In the genomic region with DNA sequence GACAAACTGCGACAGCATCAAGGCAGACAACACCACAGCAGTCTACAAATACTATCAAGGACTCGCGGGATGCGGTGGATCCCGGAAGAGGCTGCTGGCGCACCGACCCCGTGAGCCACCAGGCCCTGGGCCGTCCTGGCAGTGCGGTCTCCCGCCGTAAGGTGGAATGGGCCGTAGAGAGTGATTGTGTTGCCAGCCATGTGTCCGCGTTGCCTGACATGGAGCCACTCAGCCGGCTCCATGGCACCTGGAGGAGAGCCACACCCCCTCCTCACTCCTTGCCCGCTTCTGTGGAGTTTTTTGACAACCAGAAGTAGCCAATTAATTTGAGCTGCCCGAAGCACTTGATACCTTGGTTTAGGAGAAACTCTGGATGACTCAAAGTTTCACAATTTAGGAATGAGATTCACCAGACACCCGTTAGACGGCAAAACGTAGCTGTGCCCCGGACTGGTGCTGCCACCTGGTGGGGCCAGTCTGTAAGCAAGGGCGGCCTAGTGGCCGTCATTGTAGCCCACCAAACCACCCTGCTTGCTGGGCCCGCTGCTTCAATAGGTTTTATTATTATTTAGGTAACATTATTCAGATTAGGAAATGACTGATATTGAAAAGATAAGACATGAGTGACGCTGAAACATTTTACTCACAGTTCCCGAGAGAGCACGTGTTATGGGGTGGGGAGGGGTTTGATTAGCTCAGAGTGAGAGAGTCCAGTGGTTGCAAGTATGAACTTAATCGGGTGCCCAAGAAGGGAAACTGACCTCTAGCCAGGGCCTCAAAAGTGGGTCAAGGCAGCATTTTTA, we compare ENCODE assay signal across 8 cellular contexts. TPM values are rescaled to one million over a fixed set of nuclear protein-coding genes. Genes with fewer than 3 reads are reported as not detected.
DNase-seq lines count a peak whose midpoint lies in the region; ATAC-seq, FAIRE-seq and TF ChIP-seq lines count a peak whose summit lies in the region.

No MANE protein-coding gene starts in this region.

- H3K9ac ChIP-seq in subcutaneous abdominal adipose tissue (ENCODE audit: low read length in 5 of 5), result peak overlapping the region in 4 of 5 donors; percentile 16 to 63 (median 34)

- peak; percentile 87 for TF ChIP-seq CTCF in D721Med (IDR thresholded peaks at IDR 0.05; ENCODE audit: insufficient read depth, missing control alignments)
- TF ChIP-seq CTCF in HL-60 (IDR thresholded peaks at IDR 0.05; ENCODE audit: insufficient read depth, low read length), result peak; percentile 70
- peak; percentile 95 for TF ChIP-seq CTCF in PC-9 (conservative IDR thresholded peaks at IDR 0.05)

- peak overlapping the region; percentile 43; the same call in 1 of the 2 replicates for H3K4me2 ChIP-seq in PC-9

- ATAC-seq in GM19397 (IDR thresholded peaks at IDR 0.05; ENCODE audit: unreplicated experiment), result peak; percentile 89

- POLR2A ChIA-PET in PC-9 (lab: Charles Lee; ENCODE audit: unreplicated experiment), result interaction anchor here (0.6 kb wide), 1 partner anchor 187 kb away, joined by 4 read pairs; no protein-coding TSS in a partner anchor

- intact Hi-C loops in PC-9 (cut with micrococcal nuclease; ENCODE audit: unreplicated experiment), result loop anchor here (1.0 kb wide), 3 partner anchors 151 to 396 kb away; partner anchors contain the start of gene SMPD4

- H4K20me1 ChIP-seq in PC-9 (ENCODE audit: insufficient read depth), result no peaks in the 10 kb centered on the region

- H3K27me3 ChIP-seq in HL-60 (ENCODE audit: insufficient read depth, poor library complexity, severe bottlenecking), result peaks cover 11% of the 10 kb centered on the region
- H3K27me3 ChIP-seq in PC-9 (ENCODE audit: insufficient read depth, low read depth), result peaks cover 36% of the 10 kb centered on the region
- peaks cover 11% of the 10 kb centered on the region for H3K27me3 ChIP-seq in neuron (ENCODE audit: insufficient read depth, low read length)
- H3K27me3 ChIP-seq in subcutaneous abdominal adipose tissue (ENCODE audit: control insufficient read depth in 5 of 5, insufficient read depth in 4 of 5, low read length in 5 of 5), result peaks cover 0 to 12% (median 2%) of the 10 kb centered on the region in 5 donors

- FAIRE-seq in D721Med (lab: Jason Lieb, UNC), result no peak

- H3K4me3 ChIP-seq in HL-60 (replicated peaks; ENCODE audit: insufficient read depth, low read length) (no peak overlapping the region; the same call in 1 of the 2 replicates), PC-9 (peak overlapping the region; percentile 31; the same call in 1 of the 2 replicates), neuron (ENCODE audit: low read length) (peak overlapping the region; percentile 23), subcutaneous abdominal adipose tissue (ENCODE audit: low read depth in 1 of 5, low read length in 5 of 5) (peak overlapping the region in 3 of 5 donors; percentile 22 to 27 (median 26))

- peaks cover 5% of the 10 kb centered on the region; the same call in 1 of the 2 replicates for H3K4me1 ChIP-seq in PC-9 (replicated peaks; ENCODE audit: insufficient read depth)
- no peaks in the 10 kb centered on the region for H3K4me1 ChIP-seq in neuron (ENCODE audit: insufficient read depth, low read length)
- H3K4me1 ChIP-seq in subcutaneous abdominal adipose tissue (ENCODE audit: control insufficient read depth in 5 of 5, insufficient read depth in 5 of 5, low read length in 5 of 5), result peaks cover 3 to 14% (median 7%) of the 10 kb centered on the region in 5 donors

- H3K79me2 ChIP-seq in PC-9 (ENCODE audit: low read depth), result no peaks in the 10 kb centered on the region

- H3K9me3 ChIP-seq in PC-9 (ENCODE audit: insufficient read depth, low read depth) (no peaks in the 10 kb centered on the region), neuron (ENCODE audit: low read length) (peaks cover 3% of the 10 kb centered on the region), subcutaneous abdominal adipose tissue (ENCODE audit: control insufficient read depth in 5 of 5, low read length in 5 of 5) (no peaks in the 10 kb centered on the region)

- CTCF ChIA-PET in PC-9 (lab: Charles Lee), result interaction anchor here (0.5 to 1.7 kb wide), 4 partner anchors 10 to 396 kb away, joined by 3 to 7 read pairs (median 5); partner anchors contain the start of genes IMP4 and SMPD4

- BruUV-seq in PC-9 (replicated peaks; lab: Mats Ljungman, UMichigan), result no TSS peak

- peaks cover 4% of the 10 kb centered on the region; the same call in 1 of the 2 replicates for H3F3A ChIP-seq in PC-9 (ENCODE audit: insufficient read depth, low read depth)

- DNase-seq in D721Med (ENCODE audit: insufficient read length, low spot score), result peak; percentile 39
- DNase-seq in HL-60 (ENCODE audit: low read depth in 1 of 2, low spot score in 1 of 2), result peak; percentile 49 to 61
- DNase-seq in PC-9, result peak; percentile 57 to 73
- DNase-seq in activated T-helper 1 cell treated with Interleukin-2 at 50 U/mL for 16 hours (ENCODE audit: low read depth), result peak; percentile 48
- DNase-seq in fibroblast of gingiva (ENCODE audit: low read depth), result peak; percentile 77

- H3K36me3 ChIP-seq in PC-9 (ENCODE audit: low read depth) (no peaks in the 10 kb centered on the region), neuron (ENCODE audit: insufficient read depth, low read length) (no peaks in the 10 kb centered on the region), subcutaneous abdominal adipose tissue (ENCODE audit: control insufficient read depth in 5 of 5, insufficient read depth in 5 of 5, low read length in 5 of 5) (no peaks in the 10 kb centered on the region)

- no peak overlapping the region for H3K27ac ChIP-seq in HL-60 (replicated peaks)
- H3K27ac ChIP-seq in PC-9, result no peak overlapping the region
- no peak overlapping the region for H3K27ac ChIP-seq in subcutaneous abdominal adipose tissue (ENCODE audit: low read depth, low read length)

- H2AFZ ChIP-seq in PC-9, result no peak overlapping the region
- H2AFZ ChIP-seq in neuron (ENCODE audit: low read depth, low read length), result no peak overlapping the region

- H3K9me2 ChIP-seq in PC-9 (ENCODE audit: insufficient read depth), result no peaks in the 10 kb centered on the region

RNA-seq across cellular contexts. Expression of gene IMP4, which starts 10.2 kb away (rescaled TPM):
- total RNA-seq in PC-9 (2021), result 76.8 and 82.6 TPM in 2 replicates

RNA-seq across cellular contexts. Expression of gene PTPN18, which starts 23.4 kb away (rescaled TPM):
- 54.5 and 55.9 TPM in 2 replicates for total RNA-seq in PC-9 (2021)
